Comparison of ENCODE assay signal across 7 cellular contexts in genomic region chr3:143142354-143142753, GRCh38. TPM values are rescaled to one million over a fixed set of nuclear protein-coding genes. Genes with fewer than 3 reads are reported as not detected.
"Had no signal": no experiment of that assay in that cellular context is flagged by ENCODE, and none has a peak within 500 bp of the region (broad histone marks: within the 10 kb centered on the region; RNA-seq: fewer than 3 reads in every experiment).

No MANE protein-coding gene starts in this region.

- H3K36me3 ChIP-seq: HAP-1 had no signal

- H3K9ac ChIP-seq: GM23248 had no signal

- H3K4me3 ChIP-seq: GM23248, HAP-1 had no signal

- H2AFZ ChIP-seq: GM23248 had no signal

- H3K9me3 ChIP-seq: HAP-1 had no signal

- DNase-seq: GM23248, GOT3, H7, HFFc6 had no signal

- H3K27ac ChIP-seq: GM23248, HL-60 had no signal

RNA-seq across cellular contexts. Expression of gene CHST2, which starts 22.8 kb away (rescaled TPM):
- polyA plus RNA-seq: HepG2 had no signal
